19 cellular contexts compared by ENCODE assay signal in the genomic region with DNA sequence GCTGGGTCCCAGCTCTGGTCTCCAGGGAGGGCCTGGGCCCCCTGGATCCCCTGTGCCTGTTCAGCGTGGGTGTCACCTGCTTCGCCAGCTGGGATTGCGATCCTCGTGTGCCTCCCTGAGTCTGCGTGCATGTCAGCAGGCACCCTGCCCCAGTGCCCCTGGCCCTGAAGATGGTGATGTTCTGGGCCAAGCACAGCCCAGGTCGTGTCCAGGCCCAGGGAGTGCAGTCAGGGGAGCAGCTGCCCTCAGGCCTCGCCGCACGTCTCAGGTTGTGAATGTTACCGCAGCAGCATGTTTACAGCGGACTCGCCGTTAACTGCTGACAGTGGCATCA.
DNase-seq lines count a peak whose midpoint lies in the region; ATAC-seq and TF ChIP-seq lines count a peak whose summit lies in the region.
"Had no signal": no experiment of that assay in that cellular context is flagged by ENCODE, and none has a peak within 500 bp of the region (broad histone marks: within the 10 kb centered on the region; RNA-seq: fewer than 3 reads in every experiment).

No MANE protein-coding gene starts in this region.

- H3F3A ChIP-seq in OCI-LY1 (ENCODE audit: insufficient read depth, low read length): no peaks in the 10 kb centered on the region

- H3K27me3 ChIP-seq in OCI-LY1 (ENCODE audit: insufficient read depth, low read length): no peaks in the 10 kb centered on the region
- no peaks in the 10 kb centered on the region for H3K27me3 ChIP-seq in skeletal muscle tissue (ENCODE audit: control insufficient read depth in 3 of 3, insufficient read depth in 3 of 3, low read length in 3 of 3)
- H3K27me3 ChIP-seq: thyroid gland had no signal

- DNase-seq in NCI-H345 (lab: John Stamatoyannopoulos, UW) (peak; percentile 49), NCI-H345 treated with DMSO at 0.1 percent for 48 hours (lab: John Stamatoyannopoulos, UW; ENCODE audit: unreplicated experiment) (no peak), left lobe of liver (ENCODE audit: low spot score) (peak; percentile 66), NCI-H2227 (lab: John Stamatoyannopoulos, UW; ENCODE audit: unreplicated experiment) (no peak), GM13977 (ENCODE audit: low spot score) (no peak)
- DNase-seq: activated effector memory CD4-positive, alpha-beta T cell treated with Interleukin-2 at 50 U/mL for 16 hours; central memory CD4-positive, alpha-beta T cell; DMS79; effector CD4-positive, alpha-beta T cell; IMR-90; MM.1S; NCI-H2081 treated with DMSO at 0.1 percent for 48 hours; PC-3; stimulated activated CD4-positive, alpha-beta T cell treated with anti-CD3 and anti-CD28 coated beads, Interleukin-12 subunit alpha, Interleukin-12 subunit beta, amount 100 ng/mL, for 4 hours; thyroid gland had no signal

- no peak overlapping the region for H3K4me2 ChIP-seq in OCI-LY1 (ENCODE audit: low read length)
- H3K4me2 ChIP-seq: A549 had no signal

- in situ Hi-C loops in GM13977 (cut with MboI; ENCODE audit: low pct_unique_long_range_greater_than_20kb, low sequenced_read_pairs, unreplicated experiment): no loop called here

- TF ChIP-seq CTCF in OCI-LY1 (IDR thresholded peaks at IDR 0.05; ENCODE audit: low read length) (no peak), GM13977 (IDR thresholded peaks at IDR 0.05; ENCODE audit: extremely low read depth, insufficient read depth, missing control alignments) (no peak)

- H3K4me1 ChIP-seq in OCI-LY1 (ENCODE audit: insufficient read depth, low read length, severe bottlenecking) (peaks cover 5% of the 10 kb centered on the region), skeletal muscle tissue (ENCODE audit: control insufficient read depth in 3 of 3, insufficient read depth in 3 of 3, low read length in 3 of 3) (peaks cover 26 to 60% (median 39%) of the 10 kb centered on the region in 3 donors)
- H3K4me1 ChIP-seq: A549, thyroid gland had no signal

- ATAC-seq in left lobe of liver (peak; percentile 62), HG03025 (IDR thresholded peaks at IDR 0.05; ENCODE audit: low FRiP score, unreplicated experiment) (no peak)
- ATAC-seq: A549, PC-3 had no signal

- H3K36me3 ChIP-seq in OCI-LY1 (ENCODE audit: insufficient read depth, low read length) (peaks cover 44% of the 10 kb centered on the region; the same call in 1 of the 2 replicates), skeletal muscle tissue (ENCODE audit: control insufficient read depth in 3 of 3, insufficient read depth in 3 of 3, low read length in 3 of 3) (peaks cover 51 to 59% (median 59%) of the 10 kb centered on the region in 3 donors)

- no peak overlapping the region for H3K9ac ChIP-seq in OCI-LY1 (ENCODE audit: low read length)
- H3K9ac ChIP-seq in skeletal muscle tissue (ENCODE audit: low read depth in 1 of 3, low read length in 3 of 3): peak overlapping the region; percentile 62 to 83 (median 66)

- no peak overlapping the region for H2AFZ ChIP-seq in OCI-LY1 (ENCODE audit: low read length)

- H3K4me3 ChIP-seq in OCI-LY1 (ENCODE audit: low read depth, low read length, poor library complexity, severe bottlenecking) (no peak overlapping the region), skeletal muscle tissue (ENCODE audit: low read length in 3 of 3) (no peak overlapping the region)
- H3K4me3 ChIP-seq: A549, thyroid gland had no signal

- H3K27ac ChIP-seq in OCI-LY1 (ENCODE audit: low read depth, low read length, poor library complexity, severe bottlenecking): peak overlapping the region; percentile 25
- peak overlapping the region; percentile 82 for H3K27ac ChIP-seq in skeletal muscle tissue (ENCODE audit: low read depth, low read length)
- H3K27ac ChIP-seq: A549, thyroid gland had no signal

- H3K79me2 ChIP-seq in OCI-LY1 (ENCODE audit: insufficient read depth, low read length): no peaks in the 10 kb centered on the region

- no peaks in the 10 kb centered on the region for H3K9me2 ChIP-seq in OCI-LY1 (ENCODE audit: low read depth, low read length)

- no peaks in the 10 kb centered on the region for H3K9me3 ChIP-seq in OCI-LY1 (ENCODE audit: low read length)
- H3K9me3 ChIP-seq in skeletal muscle tissue (ENCODE audit: control insufficient read depth in 3 of 3, low read length in 3 of 3): no peaks in the 10 kb centered on the region
- H3K9me3 ChIP-seq: A549, thyroid gland had no signal

- no peaks in the 10 kb centered on the region for H4K20me1 ChIP-seq in OCI-LY1 (ENCODE audit: insufficient read depth, low read length)

Comparison
In these comparisons a context has a peak if more than half of its experiments do, and no peak if none do; other contexts are left out.
1. DNase-seq: peak in NCI-H345 (single experiment) and left lobe of liver (single experiment); none in NCI-H345 treated with DMSO at 0.1 percent for 48 hours (single experiment), NCI-H2227 (single experiment) and GM13977 (single experiment).